9 cellular contexts compared by ENCODE assay signal in the genomic region with DNA sequence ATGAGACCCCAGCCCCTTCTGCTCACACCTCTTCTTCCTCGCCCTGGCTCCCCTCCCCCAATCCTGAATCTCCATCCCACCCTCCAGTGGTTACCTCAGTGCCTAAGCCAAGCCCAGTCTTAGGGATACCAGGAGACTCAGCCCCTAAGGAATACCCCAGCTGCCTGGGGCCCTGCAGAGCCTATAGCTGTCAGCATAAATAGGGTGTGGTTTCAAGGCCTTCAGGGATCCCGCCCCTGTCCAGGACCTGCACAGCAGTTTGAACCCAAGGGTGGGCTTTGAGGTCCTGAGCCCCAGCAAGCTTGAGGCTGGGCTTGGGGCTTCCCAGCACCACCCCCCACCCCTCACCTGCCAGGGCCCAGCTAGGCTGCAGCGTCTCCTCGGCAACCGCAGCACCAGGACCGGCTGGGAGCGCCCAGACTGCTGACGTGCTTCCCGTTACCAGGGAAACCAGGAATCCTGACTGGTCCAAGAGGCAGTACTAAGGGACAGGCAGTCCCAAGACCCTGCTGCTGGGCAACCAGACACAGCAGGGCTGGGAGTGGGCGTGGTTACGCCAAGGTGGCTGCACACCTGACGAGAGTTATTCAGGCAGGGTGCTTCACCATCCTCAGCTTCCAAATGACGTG. TPM values are rescaled to one million over a fixed set of nuclear protein-coding genes. Genes with fewer than 3 reads are reported as not detected.
DNase-seq lines count a peak whose midpoint lies in the region; ATAC-seq, FAIRE-seq and TF ChIP-seq lines count a peak whose summit lies in the region.
"Had no signal": no experiment of that assay in that cellular context is flagged by ENCODE, and none has a peak within 500 bp of the region (broad histone marks: within the 10 kb centered on the region; RNA-seq: fewer than 3 reads in every experiment).

No MANE protein-coding gene starts in this region.

- H3K27ac ChIP-seq in SK-N-SH (ENCODE audit: low read depth in 2 of 2, low read length in 1 of 2) = no peak overlapping the region
- H3K27ac ChIP-seq in angular gyrus (ENCODE audit: low read depth, low read length) = peak overlapping the region; percentile 88
- H3K27ac ChIP-seq in small intestine (ENCODE audit: low read depth in 1 of 2, low read length in 1 of 2) = peak overlapping the region; percentile 17 to 57

- H4K20me1 ChIP-seq in SK-N-SH (ENCODE audit: insufficient read depth) = no peaks in the 10 kb centered on the region

- H3K79me2 ChIP-seq in SK-N-SH (ENCODE audit: insufficient read depth) = no peaks in the 10 kb centered on the region

- POLR2A ChIA-PET in SK-N-SH (lab: Yijun Ruan, JAX) = interaction anchor here (1.5 to 2.1 kb wide), 2 partner anchors 14 to 15 kb away, joined by 4 to 6 read pairs; partner anchors contain the start of genes APBB1 and SMPD1

- 92% methylated on average over 6 of the region's 13 CpGs for WGBS in SK-N-SH (ENCODE audit: low lambda C conversion rate)
- 81 to 95% (median 92%) methylated on average over 13 of the region's 13 CpGs for WGBS in small intestine, 3 donors

- H3F3A ChIP-seq in SK-N-SH (replicated peaks; ENCODE audit: insufficient read depth) = peaks cover 2% of the 10 kb centered on the region

- no peak for TF ChIP-seq CTCF in SK-N-SH (IDR thresholded peaks at IDR 0.05)

- H3K4me1 ChIP-seq in SK-N-SH (ENCODE audit: control insufficient read depth in 1 of 2, insufficient read depth in 2 of 2, low read depth in 1 of 2, low read length in 1 of 2) (peaks cover 0 to 13% of the 10 kb centered on the region in 2 experiments; a peak in 1 of 4 replicates), small intestine (ENCODE audit: control insufficient read depth in 2 of 2, insufficient read depth in 1 of 2, low read depth in 1 of 2, low read length in 1 of 2) (no peaks in the 10 kb centered on the region)

- no peak for TF ChIP-seq RAD21 in SK-N-SH (IDR thresholded peaks at IDR 0.05; ENCODE audit: low read length)

- CTCF ChIA-PET in SK-N-SH (lab: Yijun Ruan, JAX) = interaction anchor here (0.6 to 2.4 kb wide), 5 partner anchors 14 to 1111 kb away, joined by 3 to 9 read pairs (median 6); partner anchors contain the start of gene APBB1

- no peak overlapping the region for H2AFZ ChIP-seq in SK-N-SH (ENCODE audit: low read depth)

- H3K27me3 ChIP-seq in SK-N-SH (ENCODE audit: insufficient read depth) (no peaks in the 10 kb centered on the region), small intestine (ENCODE audit: control insufficient read depth in 2 of 2, insufficient read depth in 2 of 2, low read length in 2 of 2) (no peaks in the 10 kb centered on the region)

- H3K4me2 ChIP-seq in SK-N-SH = no peak overlapping the region

- DNase-seq in SK-N-SH = peak; percentile 68
- peak; percentile 91 for DNase-seq in iPS-NIHi11 (ENCODE audit: low spot score)
- DNase-seq in small intestine = no peak
- no peak for DNase-seq in left lobe of liver (ENCODE audit: low spot score)
- DNase-seq in NOMO-1 treated with DMSO at 0.1 percent for 48 hours (lab: John Stamatoyannopoulos, UW; ENCODE audit: unreplicated experiment) = no peak
- DNase-seq in activated CD4-positive, alpha-beta T cell treated with anti-CD3 and anti-CD28 coated beads for 1 hour = no peak

- no peaks in the 10 kb centered on the region for H3K9me2 ChIP-seq in SK-N-SH

- no peak overlapping the region for H3K9ac ChIP-seq in SK-N-SH

- ATAC-seq in SK-N-SH treated with all-trans-retinoic acid at 6 μM for 48 hours (no peak; the same call in 2 of the 3 replicates), left lobe of liver (no peak)

- H3K36me3 ChIP-seq in SK-N-SH (replicated peaks in 1 of 2; ENCODE audit: control insufficient read depth in 1 of 2, insufficient read depth in 2 of 2, low read length in 1 of 2) = peaks cover 0 to 13% of the 10 kb centered on the region in 2 experiments
- no peaks in the 10 kb centered on the region for H3K36me3 ChIP-seq in small intestine (ENCODE audit: control insufficient read depth in 2 of 2, insufficient read depth in 2 of 2, low read length in 2 of 2)

- no peak for FAIRE-seq in small intestine (lab: Jason Lieb, UNC)
- FAIRE-seq: A204.1 had no signal

- H3K4me3 ChIP-seq in SK-N-SH (ENCODE audit: low read depth in 2 of 2, low read length in 1 of 2) = no peak overlapping the region
- no peak overlapping the region for H3K4me3 ChIP-seq in small intestine (ENCODE audit: low read depth in 1 of 2, low read length in 2 of 2)

- no peaks in the 10 kb centered on the region for H3K9me3 ChIP-seq in SK-N-SH
- H3K9me3 ChIP-seq in small intestine (ENCODE audit: control insufficient read depth, low read depth) = no peaks in the 10 kb centered on the region

- no peak for TF ChIP-seq EP300 in SK-N-SH (IDR thresholded peaks at IDR 0.05; ENCODE audit: borderline replicate concordance in 1 of 2, low read depth in 1 of 2, low read length in 1 of 2)

TF ChIP-seq in SK-N-SH, 30 proteins besides CTCF, POLR2A, EP300 and RAD21 (continues in another document):
- TF ChIP-seq ZBTB33 (IDR thresholded peaks at IDR 0.05; ENCODE audit: borderline replicate concordance, low read depth) (no peak), MXI1 (IDR thresholded peaks at IDR 0.05; ENCODE audit: low read depth, low read length) (no peak), TAF1 (IDR thresholded peaks at IDR 0.05; ENCODE audit: borderline replicate concordance, low read depth, low read length) (no peak), GABPA (IDR thresholded peaks at IDR 0.05; ENCODE audit: low read depth) (no peak), YY1 (IDR thresholded peaks at IDR 0.05; ENCODE audit: low read depth) (no peak), ELF1 (IDR thresholded peaks at IDR 0.05) (no peak), RXRA (IDR thresholded peaks at IDR 0.05; ENCODE audit: borderline replicate concordance, low read depth) (no peak), POLR2AphosphoS5 (IDR thresholded peaks at IDR 0.05; ENCODE audit: low read depth, low read length) (no peak)

TF ChIP-seq in SK-N-SH treated with all-trans-retinoic acid at 6 μM for 48 hours, 23 proteins besides CTCF, POLR2A, EP300 and RAD21 (continues in another document):
- no peak for TF ChIP-seq ZFP3 (CRISPR knock-in tag; IDR thresholded peaks at IDR 0.05)
- TF ChIP-seq ZC3H10 (CRISPR knock-in tag; IDR thresholded peaks at IDR 0.05) = no peak
- no peak for TF ChIP-seq BACH2 (CRISPR knock-in tag; IDR thresholded peaks at IDR 0.05; ENCODE audit: borderline replicate concordance)
- TF ChIP-seq ZNF8 (CRISPR knock-in tag; IDR thresholded peaks at IDR 0.05) = no peak
- TF ChIP-seq TOX (CRISPR knock-in tag; IDR thresholded peaks at IDR 0.05; ENCODE audit: borderline replicate concordance) = no peak
- TF ChIP-seq ISL1 (CRISPR knock-in tag; IDR thresholded peaks at IDR 0.05) = no peak
- TF ChIP-seq, protein P1, sequence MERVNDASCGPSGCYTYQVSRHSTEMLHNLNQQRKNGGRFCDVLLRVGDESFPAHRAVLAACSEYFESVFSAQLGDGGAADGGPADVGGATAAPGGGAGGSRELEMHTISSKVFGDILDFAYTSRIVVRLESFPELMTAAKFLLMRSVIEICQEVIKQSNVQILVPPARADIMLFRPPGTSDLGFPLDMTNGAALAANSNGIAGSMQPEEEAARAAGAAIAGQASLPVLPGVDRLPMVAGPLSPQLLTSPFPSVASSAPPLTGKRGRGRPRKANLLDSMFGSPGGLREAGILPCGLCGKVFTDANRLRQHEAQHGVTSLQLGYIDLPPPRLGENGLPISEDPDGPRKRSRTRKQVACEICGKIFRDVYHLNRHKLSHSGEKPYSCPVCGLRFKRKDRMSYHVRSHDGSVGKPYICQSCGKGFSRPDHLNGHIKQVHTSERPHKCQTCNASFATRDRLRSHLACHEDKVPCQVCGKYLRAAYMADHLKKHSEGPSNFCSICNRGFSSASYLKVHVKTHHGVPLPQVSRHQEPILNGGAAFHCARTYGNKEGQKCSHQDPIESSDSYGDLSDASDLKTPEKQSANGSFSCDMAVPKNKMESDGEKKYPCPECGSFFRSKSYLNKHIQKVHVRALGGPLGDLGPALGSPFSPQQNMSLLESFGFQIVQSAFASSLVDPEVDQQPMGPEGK (CRISPR knock-in tag; IDR thresholded peaks at IDR 0.05; ENCODE audit: borderline replicate concordance) = no peak
- TF ChIP-seq OSR1 (CRISPR knock-in tag; IDR thresholded peaks at IDR 0.05) = no peak
- TF ChIP-seq TSHZ2 (CRISPR knock-in tag; IDR thresholded peaks at IDR 0.05) = no peak

RNA-seq across cellular contexts. Expression of gene APBB1, which starts 13.7 kb away (rescaled TPM):
- polyA plus RNA-seq in SK-N-SH (2012; rRNA removed) = 32.9 and 35.9 TPM in 2 replicates
- 15.9 and 26.3 TPM in 2 replicates for polyA plus RNA-seq in SK-N-SH (2012; cell fraction: cytosol; rRNA removed)
- polyA plus RNA-seq in SK-N-SH (2012; cell fraction: nucleus; rRNA removed) = 49.9 and 56.0 TPM in 2 replicates
- 10 to 100 TPM in 1 of 3 donors, 1 to 10 TPM in 2; 2.5 to 14.1 (median 9.7) TPM for polyA plus RNA-seq in small intestine
- 3.6 TPM for total RNA-seq in left lobe of liver

RNA-seq across cellular contexts. Expression of gene SMPD1, which starts 14.9 kb away (rescaled TPM):
- polyA plus RNA-seq in SK-N-SH (2012; rRNA removed) (59.6 and 69.2 TPM in 2 replicates), small intestine (10 to 100 TPM; 22.0 to 32.4 (median 26.2) TPM)
- 43.5 and 52.1 TPM in 2 replicates for polyA plus RNA-seq in SK-N-SH (2012; cell fraction: cytosol; rRNA removed)
- polyA plus RNA-seq in SK-N-SH (2012; cell fraction: nucleus; rRNA removed) = 60.6 and 70.4 TPM in 2 replicates
- total RNA-seq in left lobe of liver = 62.0 TPM

RNA-seq across cellular contexts. Expression of gene HPX, which starts 35.6 kb away (rescaled TPM):
- 1.8 and 2.3 TPM in 2 replicates for polyA plus RNA-seq in SK-N-SH (2012; rRNA removed)
- 0.24 and 0.34 TPM in 2 replicates for polyA plus RNA-seq in SK-N-SH (2012; cell fraction: cytosol; rRNA removed)
- 21.2 and 22.4 TPM in 2 replicates for polyA plus RNA-seq in SK-N-SH (2012; cell fraction: nucleus; rRNA removed)
- polyA plus RNA-seq in small intestine = 1 to 10 TPM in 2 of 3 donors, under 1 TPM in 1; 0.85 to 5.7 (median 4.5) TPM
- total RNA-seq in left lobe of liver = 5,455 TPM

Comparison
In these comparisons a context has a peak if more than half of its experiments do, and no peak if none do; other contexts are left out.
1. DNase-seq: peak in SK-N-SH (single experiment) and iPS-NIHi11 (single experiment); none in small intestine (single experiment), left lobe of liver (single experiment), NOMO-1 treated with DMSO at 0.1 percent for 48 hours (single experiment) and activated CD4-positive, alpha-beta T cell treated with anti-CD3 and anti-CD28 coated beads for 1 hour (single experiment).
2. H3K27ac ChIP-seq: peak in angular gyrus (single experiment) and small intestine (2 of 2); none in SK-N-SH (0 of 2).